In the genomic region with DNA sequence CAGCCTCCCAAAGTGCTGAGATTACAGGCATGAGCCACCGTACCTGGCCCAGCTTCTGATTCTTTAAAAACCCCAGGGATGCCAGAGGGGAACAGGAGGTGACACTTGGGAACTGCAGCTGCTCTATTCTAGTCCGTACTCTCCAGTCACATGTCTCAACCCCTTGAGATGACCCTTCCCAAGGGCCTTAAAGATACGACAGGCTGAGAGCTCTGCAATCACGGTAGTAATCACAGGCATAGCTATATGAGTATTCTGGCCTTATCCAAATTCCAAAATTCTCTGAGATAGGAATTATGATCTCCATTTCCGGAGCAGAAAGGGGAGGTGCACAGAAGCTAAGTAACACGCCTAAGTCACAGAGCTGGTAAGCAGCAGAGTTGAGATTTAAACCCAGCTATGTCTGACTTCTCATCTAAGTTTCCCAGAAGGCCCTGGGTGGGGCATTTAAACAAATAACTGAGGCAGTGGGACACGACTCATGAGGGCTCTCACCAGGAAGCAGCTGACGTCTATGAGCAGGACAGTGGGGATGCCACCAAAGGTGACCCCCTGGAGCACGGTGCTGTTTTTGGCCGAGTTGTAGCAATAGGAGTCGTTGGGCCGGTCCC, we compare ENCODE assay signal across 15 cellular contexts. TPM values are rescaled to one million over a fixed set of nuclear protein-coding genes. Genes with fewer than 3 reads are reported as not detected.
DNase-seq lines count a peak whose midpoint lies in the region; ATAC-seq, FAIRE-seq and TF ChIP-seq lines count a peak whose summit lies in the region.
"Had no signal": no experiment of that assay in that cellular context is flagged by ENCODE, and none has a peak within 500 bp of the region (broad histone marks: within the 10 kb centered on the region; RNA-seq: fewer than 3 reads in every experiment).

No MANE protein-coding gene starts in this region.

- no peak for TF ChIP-seq EP300 in upper lobe of left lung (IDR thresholded peaks at IDR 0.05)

- TF ChIP-seq CTCF in left ventricle myocardium inferior (IDR thresholded peaks at IDR 0.05; ENCODE audit: borderline replicate concordance) (no peak), coronary artery (IDR thresholded peaks at IDR 0.05) (no peak), osteoblast (IDR thresholded peaks at IDR 0.05; ENCODE audit: extremely low read depth, low read depth, low read length) (no peak), upper lobe of left lung (IDR thresholded peaks at IDR 0.05) (no peak)

- FAIRE-seq in HTR-8/SVneo (lab: Jason Lieb, UNC), result no peak
- FAIRE-seq: D721Med, H54 had no signal

- H3K4me3 ChIP-seq in left ventricle myocardium inferior, result peak overlapping the region; percentile 1
- peak overlapping the region; percentile 28 for H3K4me3 ChIP-seq in coronary artery
- no peak overlapping the region for H3K4me3 ChIP-seq in osteoblast (ENCODE audit: insufficient read depth, low read length)
- H3K4me3 ChIP-seq in upper lobe of left lung, result no peak overlapping the region
- H3K4me3 ChIP-seq: right lobe of liver had no signal

- no peak for TF ChIP-seq POLR2A in upper lobe of left lung (IDR thresholded peaks at IDR 0.05)

- peak overlapping the region; percentile 94 for H3K27ac ChIP-seq in left ventricle myocardium inferior (replicated peaks)
- H3K27ac ChIP-seq in coronary artery, result peak overlapping the region; percentile 49 to 93
- peak overlapping the region; percentile 43 for H3K27ac ChIP-seq in osteoblast (ENCODE audit: low read depth, low read length)
- H3K27ac ChIP-seq in upper lobe of left lung, result peak overlapping the region in 3 of 4 donors; percentile 81 to 94 (median 89)

- no peak for DNase-seq in left ventricle myocardium inferior
- no peak for DNase-seq in left cardiac atrium
- no peak for DNase-seq in coronary artery (ENCODE audit: low spot score)
- peak; percentile 76 for DNase-seq in osteoblast (ENCODE audit: insufficient read length, low spot score, missing footprints)
- no peak for DNase-seq in upper lobe of left lung
- DNase-seq in DMS79 treated with DMSO at 0.1 percent for 48 hours (lab: John Stamatoyannopoulos, UW), result no peak
- no peak for DNase-seq in HTR-8/SVneo (ENCODE audit: insufficient read length, low spot score)
- DNase-seq in NCI-H446 treated with DMSO at 0.1 percent for 48 hours (lab: John Stamatoyannopoulos, UW), result no peak
- DNase-seq: NCI-H510A treated with DMSO at 0.1 percent for 48 hours; stimulated activated naive B cell treated with anti-CD40 and anti-IgM and Interleukin-4, amounts not matched to agents 10 μg/mL and 1 μg/mL and 100 μg/mL, for 72 hours had no signal

- H3K36me3 ChIP-seq in left ventricle myocardium inferior (peaks cover 47% of the 10 kb centered on the region), osteoblast (ENCODE audit: insufficient read depth, low read length) (peaks cover 29% of the 10 kb centered on the region), upper lobe of left lung (peaks cover 13 to 55% (median 30%) of the 10 kb centered on the region in 4 donors)

- H3K9me3 ChIP-seq in left ventricle myocardium inferior (replicated peaks) (no peaks in the 10 kb centered on the region), osteoblast (ENCODE audit: low read depth, low read length) (no peaks in the 10 kb centered on the region), upper lobe of left lung (no peaks in the 10 kb centered on the region)
- H3K9me3 ChIP-seq: right lobe of liver had no signal

- WGBS in upper lobe of left lung, 2 donors, result 83 to 92% methylated on average over 6 to 12 of the region's 12 CpGs

- H3K4me2 ChIP-seq in osteoblast (ENCODE audit: insufficient read depth, low read length), result no peak overlapping the region

- no peaks in the 10 kb centered on the region for H3K27me3 ChIP-seq in left ventricle myocardium inferior (ENCODE audit: low read depth)
- H3K27me3 ChIP-seq in osteoblast (ENCODE audit: insufficient read depth, low read length), result no peaks in the 10 kb centered on the region
- no peaks in the 10 kb centered on the region for H3K27me3 ChIP-seq in upper lobe of left lung
- H3K27me3 ChIP-seq: right lobe of liver had no signal

- H3K79me2 ChIP-seq in osteoblast (ENCODE audit: insufficient read depth, low read length), result peaks cover 49% of the 10 kb centered on the region

- H2AFZ ChIP-seq in osteoblast (ENCODE audit: low read length), result no peak overlapping the region

- ATAC-seq in left cardiac atrium, result no peak
- ATAC-seq in upper lobe of left lung (ENCODE audit: low FRiP score in 2 of 2), result no peak
- ATAC-seq: activated T-cell treated with anti-CD3 and anti-CD28 coated beads, Interleukin-2, amount 50 U/mL, for 72 hours; stimulated activated naive B cell treated with anti-CD40 and anti-IgM and Interleukin-4, amounts not matched to agents 10 μg/mL and 1 μg/mL and 100 μg/mL, for 72 hours had no signal

- intact Hi-C loops in left ventricle myocardium inferior (cut with micrococcal nuclease), result no loop called here
- intact Hi-C loops in left cardiac atrium (cut with DNase I), result no loop called here

- H3K4me1 ChIP-seq in left ventricle myocardium inferior, result peaks cover 59% of the 10 kb centered on the region
- H3K4me1 ChIP-seq in osteoblast (ENCODE audit: insufficient read depth, low read length), result peaks cover 30% of the 10 kb centered on the region
- H3K4me1 ChIP-seq in upper lobe of left lung, result peaks cover 44 to 73% (median 52%) of the 10 kb centered on the region in 4 donors

- H4K20me1 ChIP-seq in osteoblast (ENCODE audit: insufficient read depth, low read length), result peaks cover 33% of the 10 kb centered on the region

RNA-seq across cellular contexts. Expression of a gene that starts 5.2 kb away (rescaled TPM):
- total RNA-seq in left ventricle myocardium inferior (30.4 TPM), left cardiac atrium (10 to 100 TPM; 33.2 to 37.1 TPM), osteoblast (23.2 and 31.5 TPM in 2 replicates), upper lobe of left lung (100 to 1,000 TPM in 4 of 6 donors, 10 to 100 TPM in 2; 57.9 to 244 (median 105) TPM)

RNA-seq across cellular contexts. Expression of a gene that starts 11.9 kb away (rescaled TPM):
- total RNA-seq in left ventricle myocardium inferior (0.55 TPM), left cardiac atrium (under 1 TPM in 1 of 2 donors, not detected in 1; 0.27 TPM), osteoblast (under 0.01 TPM in 1 of 2 replicates, not detected in the other), upper lobe of left lung (under 1 TPM in 2 of 6 donors, not detected in 4; 0.47 to 0.69 TPM)
- total RNA-seq: activated CD4-positive, alpha-beta T cell treated with anti-CD3 and anti-CD28 coated beads, Interleukin-2, amount 10 ng/mL, durations not matched to agents 24 days and 14 days; activated T-cell treated with anti-CD3 and anti-CD28 coated beads, Interleukin-2, amount 50 U/mL, for 72 hours had no signal

RNA-seq across cellular contexts. Expression of a gene that starts 47.0 kb away (rescaled TPM):
- total RNA-seq in left ventricle myocardium inferior (64.0 TPM), left cardiac atrium (10 to 100 TPM; 58.0 to 58.8 TPM), osteoblast (25.9 and 29.0 TPM in 2 replicates), upper lobe of left lung (100 to 1,000 TPM in 1 of 6 donors, 10 to 100 TPM in 5; 49.4 to 115 (median 69.6) TPM)

Comparison
In these comparisons a context has a peak if more than half of its experiments do, and no peak if none do; other contexts are left out.
1. H3K27ac ChIP-seq: peak in every context shown above with its lines; median percentile 94 in left ventricle myocardium inferior; 89 in upper lobe of left lung; 71 in coronary artery; 43 in osteoblast.
2. H3K4me3 ChIP-seq: peak in left ventricle myocardium inferior (single experiment) and coronary artery (single experiment); none in osteoblast (single experiment) and upper lobe of left lung (0 of 4).